Comparison of ENCODE assay signal across 17 cellular contexts in the genomic region with DNA sequence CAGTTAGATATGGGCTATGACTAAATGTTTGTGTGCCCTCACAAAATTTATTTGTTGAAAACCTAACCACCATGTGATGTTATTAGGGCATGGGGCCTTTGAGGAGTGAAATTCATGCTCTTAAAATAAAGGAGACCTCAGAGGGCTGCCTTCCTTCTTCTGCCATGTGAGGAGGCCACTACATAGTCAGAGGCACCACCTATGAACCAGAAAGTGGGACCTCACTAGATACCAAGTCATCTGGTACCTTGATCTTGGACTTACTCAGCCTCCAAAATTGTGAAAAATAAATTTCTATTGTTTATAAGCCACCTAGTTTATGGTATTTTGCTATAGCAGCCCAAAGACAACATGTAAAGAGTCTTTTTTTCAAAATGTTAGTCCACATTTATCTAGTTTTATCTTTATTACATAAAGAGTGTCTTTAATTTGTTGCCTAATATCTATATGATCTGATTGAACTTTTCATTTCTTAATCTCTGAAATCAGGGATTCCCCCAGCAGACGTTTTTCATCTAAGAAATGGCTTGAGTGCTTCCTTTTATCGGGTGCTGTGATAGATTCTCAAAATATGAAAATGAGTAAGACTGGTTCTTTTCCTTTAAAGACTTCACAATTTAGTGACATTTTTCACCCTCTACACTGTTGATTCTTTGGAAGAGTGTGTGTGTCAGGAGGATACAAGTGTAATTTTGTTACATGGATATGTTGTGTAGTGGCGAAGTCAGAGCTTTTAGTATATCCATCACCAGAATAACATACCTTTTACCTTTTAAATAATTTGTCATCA. TPM values are rescaled to one million over a fixed set of nuclear protein-coding genes. Genes with fewer than 3 reads are reported as not detected.
A peak's percentile ranks its signal among the peaks of the same experiment; 100 is the strongest.
DNase-seq lines count a peak whose midpoint lies in the region; ATAC-seq and TF ChIP-seq lines count a peak whose summit lies in the region.
"Had no signal": no experiment of that assay in that cellular context is flagged by ENCODE, and none has a peak within 500 bp of the region (broad histone marks: within the 10 kb centered on the region; RNA-seq: fewer than 3 reads in every experiment).

No MANE protein-coding gene starts in this region.

- H3K4me1 Mint-ChIP-seq in activated CD4-positive, alpha-beta T cell treated with anti-CD3 and anti-CD28 coated beads for 36 hours, result peaks cover 19% of the 10 kb centered on the region
- H3K4me1 Mint-ChIP-seq in activated naive CD4-positive, alpha-beta T cell treated with anti-CD3 and anti-CD28 coated beads, Interleukin-2, amount 50 U/mL, for 24 hours, result peaks cover 15% of the 10 kb centered on the region
- no peaks in the 10 kb centered on the region for H3K4me1 Mint-ChIP-seq in activated naive CD4-positive, alpha-beta T cell treated with anti-CD3 and anti-CD28 coated beads, Interleukin-2, amount 10 ng/mL, durations not matched to agents 7 days and 5 days
- peaks cover 13% of the 10 kb centered on the region for H3K4me1 Mint-ChIP-seq in activated naive CD8-positive, alpha-beta T cell treated with anti-CD3 and anti-CD28 coated beads for 36 hours
- H3K4me1 Mint-ChIP-seq in stimulated activated effector memory CD8-positive, alpha-beta T cell treated with anti-CD3 and anti-CD28 coated beads, Interleukin-12 subunit alpha, Interleukin-12 subunit beta, amount 100 ng/mL, for 72 hours, result peaks cover 16% of the 10 kb centered on the region
- H3K4me1 Mint-ChIP-seq in endothelial cell (ENCODE audit: unreplicated experiment), result no peaks in the 10 kb centered on the region
- H3K4me1 Mint-ChIP-seq: H9 had no signal

- ATAC-seq in activated CD4-positive, alpha-beta T cell treated with anti-CD3 and anti-CD28 coated beads for 36 hours, result peak; percentile 63
- ATAC-seq in stimulated activated effector memory CD8-positive, alpha-beta T cell treated with anti-CD3 and anti-CD28 coated beads, Interleukin-12 subunit alpha, Interleukin-12 subunit beta, amount 100 ng/mL, for 72 hours, result peak; percentile 78

- H3K27me3 Mint-ChIP-seq in activated CD4-positive, alpha-beta T cell treated with anti-CD3 and anti-CD28 coated beads for 36 hours, result no peaks in the 10 kb centered on the region
- no peaks in the 10 kb centered on the region for H3K27me3 Mint-ChIP-seq in activated naive CD4-positive, alpha-beta T cell treated with anti-CD3 and anti-CD28 coated beads, Interleukin-2, amount 50 U/mL, for 24 hours
- H3K27me3 Mint-ChIP-seq in activated naive CD4-positive, alpha-beta T cell treated with anti-CD3 and anti-CD28 coated beads, Interleukin-2, amount 10 ng/mL, durations not matched to agents 7 days and 5 days, result no peaks in the 10 kb centered on the region
- no peaks in the 10 kb centered on the region for H3K27me3 Mint-ChIP-seq in activated naive CD8-positive, alpha-beta T cell treated with anti-CD3 and anti-CD28 coated beads for 36 hours
- no peaks in the 10 kb centered on the region for H3K27me3 Mint-ChIP-seq in endothelial cell (ENCODE audit: unreplicated experiment)
- H3K27me3 Mint-ChIP-seq: CD4-positive, alpha-beta memory T cell had no signal

- H3K27ac Mint-ChIP-seq in activated CD4-positive, alpha-beta T cell treated with anti-CD3 and anti-CD28 coated beads for 36 hours, result peak overlapping the region; percentile 91
- peak overlapping the region; percentile 89 for H3K27ac Mint-ChIP-seq in activated naive CD4-positive, alpha-beta T cell treated with anti-CD3 and anti-CD28 coated beads, Interleukin-2, amount 50 U/mL, for 24 hours
- H3K27ac Mint-ChIP-seq in activated naive CD4-positive, alpha-beta T cell treated with anti-CD3 and anti-CD28 coated beads, Interleukin-2, amount 10 ng/mL, durations not matched to agents 7 days and 5 days, result no peak overlapping the region
- peak overlapping the region; percentile 49 for H3K27ac Mint-ChIP-seq in activated naive CD8-positive, alpha-beta T cell treated with anti-CD3 and anti-CD28 coated beads for 36 hours
- H3K27ac Mint-ChIP-seq in stimulated activated effector memory CD8-positive, alpha-beta T cell treated with anti-CD3 and anti-CD28 coated beads, Interleukin-12 subunit alpha, Interleukin-12 subunit beta, amount 100 ng/mL, for 72 hours, result peak overlapping the region; percentile 80
- no peak overlapping the region for H3K27ac Mint-ChIP-seq in endothelial cell (ENCODE audit: unreplicated experiment)
- H3K27ac Mint-ChIP-seq: H9 had no signal

- intact Hi-C loops in activated CD4-positive, alpha-beta T cell treated with anti-CD3 and anti-CD28 coated beads for 36 hours (cut with DNase I, micrococcal nuclease), result loop anchor here in 1 of 2 experiments (1.0 kb wide), 1 partner anchor 437 kb away; no protein-coding TSS in a partner anchor

- H3K9me3 Mint-ChIP-seq in activated CD4-positive, alpha-beta T cell treated with anti-CD3 and anti-CD28 coated beads for 36 hours (ENCODE audit: low read depth), result no peaks in the 10 kb centered on the region
- H3K9me3 Mint-ChIP-seq in activated naive CD4-positive, alpha-beta T cell treated with anti-CD3 and anti-CD28 coated beads, Interleukin-2, amount 50 U/mL, for 24 hours, result no peaks in the 10 kb centered on the region
- no peaks in the 10 kb centered on the region for H3K9me3 Mint-ChIP-seq in activated naive CD4-positive, alpha-beta T cell treated with anti-CD3 and anti-CD28 coated beads, Interleukin-2, amount 10 ng/mL, durations not matched to agents 7 days and 5 days
- peaks cover 1% of the 10 kb centered on the region for H3K9me3 Mint-ChIP-seq in activated naive CD8-positive, alpha-beta T cell treated with anti-CD3 and anti-CD28 coated beads for 36 hours
- H3K9me3 Mint-ChIP-seq in stimulated activated effector memory CD8-positive, alpha-beta T cell treated with anti-CD3 and anti-CD28 coated beads, Interleukin-12 subunit alpha, Interleukin-12 subunit beta, amount 100 ng/mL, for 72 hours, result no peaks in the 10 kb centered on the region
- H3K9me3 Mint-ChIP-seq in endothelial cell (ENCODE audit: unreplicated experiment), result no peaks in the 10 kb centered on the region
- H3K9me3 Mint-ChIP-seq: CD4-positive, alpha-beta memory T cell; H9 had no signal

- POLR2A ChIA-PET in activated CD4-positive, alpha-beta T cell treated with anti-CD3 and anti-CD28 coated beads for 36 hours (lab: Charles Lee), result interaction anchor here (0.9 kb wide), 1 partner anchor 156 kb away, joined by 4 read pairs; no protein-coding TSS in a partner anchor

- DNase-seq in activated CD4-positive, alpha-beta T cell treated with anti-CD3 and anti-CD28 coated beads for 36 hours, result no peak
- DNase-seq in activated CD4-positive, alpha-beta T cell treated with anti-CD3 and anti-CD28 coated beads for 4 hours, result no peak
- no peak for DNase-seq in activated naive CD4-positive, alpha-beta T cell treated with anti-CD3 and anti-CD28 coated beads, Interleukin-2, amount 10 ng/mL, durations not matched to agents 7 days and 5 days
- no peak for DNase-seq in activated naive CD8-positive, alpha-beta T cell treated with anti-CD3 and anti-CD28 coated beads for 36 hours
- no peak for DNase-seq in stimulated activated effector memory CD8-positive, alpha-beta T cell treated with anti-CD3 and anti-CD28 coated beads, Interleukin-12 subunit alpha, Interleukin-12 subunit beta, amount 100 ng/mL, for 72 hours (ENCODE audit: low spot score in 2 of 2)
- no peak for DNase-seq in NCI-H2196 treated with DMSO at 0.1 percent for 48 hours (lab: John Stamatoyannopoulos, UW; ENCODE audit: unreplicated experiment)
- no peak for DNase-seq in endothelial cell (ENCODE audit: low spot score)
- DNase-seq: 8988T; Calu3; CD4-positive, alpha-beta memory T cell; DMS53; H9; NCI-H1105; NCI-H1694; NCI-H2227 treated with DMSO at 0.1 percent for 48 hours; NCI-H524 had no signal

- CTCF ChIA-PET in activated CD4-positive, alpha-beta T cell treated with anti-CD3 and anti-CD28 coated beads for 36 hours (lab: Charles Lee), result interaction anchor here (0.9 kb wide), 1 partner anchor 162 kb away, joined by 3 read pairs; no protein-coding TSS in a partner anchor
- CTCF ChIA-PET in activated naive CD4-positive, alpha-beta T cell treated with anti-CD3 and anti-CD28 coated beads, Interleukin-2, amount 10 ng/mL, durations not matched to agents 7 days and 5 days (lab: Charles Lee), result interaction anchor here (1.3 kb wide), 1 partner anchor 20 kb away, joined by 4 read pairs; no protein-coding TSS in a partner anchor

- no peak overlapping the region for H3K4me3 Mint-ChIP-seq in activated CD4-positive, alpha-beta T cell treated with anti-CD3 and anti-CD28 coated beads for 36 hours
- H3K4me3 Mint-ChIP-seq in activated naive CD4-positive, alpha-beta T cell treated with anti-CD3 and anti-CD28 coated beads, Interleukin-2, amount 50 U/mL, for 24 hours, result peak overlapping the region; percentile 3
- no peak overlapping the region for H3K4me3 Mint-ChIP-seq in activated naive CD4-positive, alpha-beta T cell treated with anti-CD3 and anti-CD28 coated beads, Interleukin-2, amount 10 ng/mL, durations not matched to agents 7 days and 5 days
- H3K4me3 Mint-ChIP-seq in activated naive CD8-positive, alpha-beta T cell treated with anti-CD3 and anti-CD28 coated beads for 36 hours, result no peak overlapping the region
- no peak overlapping the region for H3K4me3 Mint-ChIP-seq in stimulated activated effector memory CD8-positive, alpha-beta T cell treated with anti-CD3 and anti-CD28 coated beads, Interleukin-12 subunit alpha, Interleukin-12 subunit beta, amount 100 ng/mL, for 72 hours
- no peak overlapping the region for H3K4me3 Mint-ChIP-seq in endothelial cell (ENCODE audit: unreplicated experiment)
- H3K4me3 Mint-ChIP-seq: CD4-positive, alpha-beta memory T cell; H9 had no signal

- TF ChIP-seq CTCF in endothelial cell (IDR thresholded peaks at IDR 0.05; ENCODE audit: unreplicated experiment), result no peak

- H3K36me3 Mint-ChIP-seq in activated CD4-positive, alpha-beta T cell treated with anti-CD3 and anti-CD28 coated beads for 36 hours (ENCODE audit: low read depth), result peaks cover 55% of the 10 kb centered on the region
- H3K36me3 Mint-ChIP-seq in activated naive CD4-positive, alpha-beta T cell treated with anti-CD3 and anti-CD28 coated beads, Interleukin-2, amount 50 U/mL, for 24 hours, result peaks cover 23% of the 10 kb centered on the region
- peaks cover 30% of the 10 kb centered on the region for H3K36me3 Mint-ChIP-seq in activated naive CD4-positive, alpha-beta T cell treated with anti-CD3 and anti-CD28 coated beads, Interleukin-2, amount 10 ng/mL, durations not matched to agents 7 days and 5 days
- H3K36me3 Mint-ChIP-seq in activated naive CD8-positive, alpha-beta T cell treated with anti-CD3 and anti-CD28 coated beads for 36 hours, result peaks cover 54% of the 10 kb centered on the region
- peaks cover 39% of the 10 kb centered on the region for H3K36me3 Mint-ChIP-seq in stimulated activated effector memory CD8-positive, alpha-beta T cell treated with anti-CD3 and anti-CD28 coated beads, Interleukin-12 subunit alpha, Interleukin-12 subunit beta, amount 100 ng/mL, for 72 hours
- H3K36me3 Mint-ChIP-seq in endothelial cell (ENCODE audit: low read depth, unreplicated experiment), result peaks cover 8% of the 10 kb centered on the region

RNA-seq across cellular contexts. Expression of gene PMS1, which starts 34.2 kb away (rescaled TPM):
- total RNA-seq in activated CD4-positive, alpha-beta T cell treated with anti-CD3 and anti-CD28 coated beads for 36 hours, result 10 to 100 TPM; 45.8 to 47.4 TPM
- total RNA-seq in activated naive CD8-positive, alpha-beta T cell treated with anti-CD3 and anti-CD28 coated beads for 36 hours, result 10 to 100 TPM; 41.8 to 48.8 TPM
- total RNA-seq in endothelial cell (ENCODE audit: unreplicated experiment), result 36.0 TPM

RNA-seq across cellular contexts. Expression of gene ORMDL1, which starts 34.3 kb away (rescaled TPM):
- 10 to 100 TPM; 45.2 to 49.2 TPM for total RNA-seq in activated CD4-positive, alpha-beta T cell treated with anti-CD3 and anti-CD28 coated beads for 36 hours
- 10 to 100 TPM; 60.5 to 64.1 TPM for total RNA-seq in activated naive CD8-positive, alpha-beta T cell treated with anti-CD3 and anti-CD28 coated beads for 36 hours
- total RNA-seq in endothelial cell (ENCODE audit: unreplicated experiment), result 60.7 TPM

RNA-seq across cellular contexts. Expression of gene OSGEPL1, which starts 55.9 kb away (rescaled TPM):
- 10 to 100 TPM in 1 of 2 experiments, 1 to 10 TPM in 1; 9.8 to 11.6 TPM for total RNA-seq in activated CD4-positive, alpha-beta T cell treated with anti-CD3 and anti-CD28 coated beads for 36 hours
- total RNA-seq in activated naive CD8-positive, alpha-beta T cell treated with anti-CD3 and anti-CD28 coated beads for 36 hours, result 1 to 10 TPM; 9.7 to 9.9 TPM
- total RNA-seq in endothelial cell (ENCODE audit: unreplicated experiment), result 4.2 TPM

Comparison
In these comparisons a context has a peak if more than half of its experiments do, and no peak if none do; other contexts are left out.
1. H3K27ac Mint-ChIP-seq: peak in activated CD4-positive, alpha-beta T cell treated with anti-CD3 and anti-CD28 coated beads for 36 hours (single experiment), activated naive CD4-positive, alpha-beta T cell treated with anti-CD3 and anti-CD28 coated beads, Interleukin-2, amount 50 U/mL, for 24 hours (single experiment), activated naive CD8-positive, alpha-beta T cell treated with anti-CD3 and anti-CD28 coated beads for 36 hours (single experiment) and stimulated activated effector memory CD8-positive, alpha-beta T cell treated with anti-CD3 and anti-CD28 coated beads, Interleukin-12 subunit alpha, Interleukin-12 subunit beta, amount 100 ng/mL, for 72 hours (single experiment); none in activated naive CD4-positive, alpha-beta T cell treated with anti-CD3 and anti-CD28 coated beads, Interleukin-2, amount 10 ng/mL, durations not matched to agents 7 days and 5 days (single experiment) and endothelial cell (single experiment).